ENCODE assay signal across 9 cellular contexts in the genomic region with DNA sequence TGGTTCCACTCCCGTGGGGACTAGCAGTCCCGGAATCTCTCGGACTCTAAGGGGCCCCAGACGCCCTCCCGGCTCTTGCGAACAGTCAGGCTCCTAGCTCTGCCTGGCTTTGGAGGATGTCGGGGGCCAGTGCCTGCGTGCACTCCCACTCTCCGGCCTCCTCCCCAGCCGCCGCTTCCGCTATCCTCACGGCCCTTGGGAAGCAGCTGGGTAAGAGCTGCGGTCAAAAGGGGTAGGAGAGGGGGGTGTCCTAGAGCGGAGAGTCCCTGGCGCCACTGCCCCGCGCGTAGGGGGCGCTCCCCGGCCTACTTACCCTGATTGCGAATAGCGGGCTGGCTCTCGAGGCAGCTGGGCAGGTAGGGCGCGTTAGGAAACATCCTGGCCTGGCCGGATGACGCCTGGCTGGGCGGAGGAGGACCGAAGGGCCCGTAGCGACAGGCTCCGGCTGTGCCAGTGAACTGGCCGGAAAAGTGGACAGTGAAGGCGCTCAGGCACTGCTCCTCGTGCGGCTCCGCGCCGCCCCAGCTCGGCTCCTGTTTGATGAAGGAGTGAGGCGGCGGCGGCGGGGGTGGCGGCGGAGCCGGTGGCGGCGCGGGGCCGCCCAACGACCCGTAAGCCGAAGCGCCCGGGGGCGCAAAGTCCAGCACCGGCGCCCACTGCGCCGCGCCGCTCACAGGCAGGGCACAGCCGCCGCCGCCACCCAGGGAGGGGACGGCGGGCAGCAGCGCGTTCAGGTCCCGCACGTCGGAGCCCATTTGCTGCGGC. TPM values are rescaled to one million over a fixed set of nuclear protein-coding genes. Genes with fewer than 3 reads are reported as not detected.
DNase-seq lines count a peak whose midpoint lies in the region; FAIRE-seq and TF ChIP-seq lines count a peak whose summit lies in the region.
"Had no signal": no experiment of that assay in that cellular context is flagged by ENCODE, and none has a peak within 500 bp of the region (broad histone marks: within the 10 kb centered on the region; RNA-seq: fewer than 3 reads in every experiment).

No MANE protein-coding gene starts in this region.

- no peak overlapping the region for H3K27ac ChIP-seq in H1 (ENCODE audit: low read depth, low read length)
- no peak overlapping the region for H3K27ac ChIP-seq in OCI-LY7 (ENCODE audit: low read depth, low read length, poor library complexity, severe bottlenecking)

- H3K4me3 ChIP-seq in H1 (ENCODE audit: extremely low read depth in 1 of 4, insufficient read depth in 2 of 4, low read depth in 3 of 4, low read length in 4 of 4): peak overlapping the region in 3 of 4 experiments; percentile 21 to 54 (median 29); a peak in 3 of 8 replicates
- H3K4me3 ChIP-seq in OCI-LY7 (ENCODE audit: low read depth, low read length, poor library complexity, severe bottlenecking): no peak overlapping the region
- H3K4me3 ChIP-seq in lower leg skin (ENCODE audit: low read depth, poor library complexity, severe bottlenecking): no peak overlapping the region

- peaks cover 12 to 21% of the 10 kb centered on the region in 2 experiments for H4K20me1 ChIP-seq in H1 (replicated peaks in 1 of 2; ENCODE audit: control insufficient read depth in 1 of 2, insufficient read depth in 2 of 2, low read length in 2 of 2)
- H4K20me1 ChIP-seq in OCI-LY7 (ENCODE audit: insufficient read depth, low read length): no peaks in the 10 kb centered on the region

- H2AFZ ChIP-seq in H1 (ENCODE audit: low read length): no peak overlapping the region
- no peak overlapping the region for H2AFZ ChIP-seq in OCI-LY7 (ENCODE audit: low read length)

- no peak overlapping the region for H2BK12ac ChIP-seq in H1 (ENCODE audit: low read depth, low read length)

- H3K9me3 ChIP-seq in H1 (ENCODE audit: insufficient read depth in 2 of 2, low read depth in 1 of 2, low read length in 1 of 2) (no peaks in the 10 kb centered on the region), OCI-LY7 (ENCODE audit: low read length) (no peaks in the 10 kb centered on the region)

- H3K9ac ChIP-seq in H1 (replicated peaks in 1 of 4; ENCODE audit: extremely low read depth in 1 of 4, low read depth in 3 of 4, low read length in 3 of 4): no peak overlapping the region

- no peak overlapping the region for H2BK120ac ChIP-seq in H1 (replicated peaks; ENCODE audit: low read depth, low read length)

- 5% methylated on average over 49 of the region's 75 CpGs; no CpG with 5 or more reads in 1 of the 2 experiments for WGBS in H1 (ENCODE audit: extremely low coverage in 1 of 2, insufficient coverage in 1 of 2, insufficient read length in 1 of 2, insufficient replicate concordance in 2 of 2, low coverage in 1 of 2, low lambda C conversion rate in 2 of 2, missing lambda C conversion rate in 1 of 2), 2 experiments
- WGBS in lower leg skin, 2 donors: 1% methylated on average over 29 to 42 of the region's 75 CpGs

- CTCF ChIA-PET in H1 (lab: Charles Lee; ENCODE audit: partially characterized antibody): interaction anchor here (0.6 to 2.4 kb wide), 8 partner anchors 9 to 224 kb away, joined by 3 to 11 read pairs (median 4); no protein-coding TSS in a partner anchor
- CTCF ChIA-PET in OCI-LY7 (lab: Charles Lee; ENCODE audit: unreplicated experiment): no interaction called here

- peaks cover 96 to 100% (median 100%) of the 10 kb centered on the region in 4 experiments for H3K27me3 ChIP-seq in H1 (replicated peaks in 1 of 4; ENCODE audit: control insufficient read depth in 3 of 4, extremely low read depth in 1 of 4, insufficient read depth in 3 of 4, low read length in 3 of 4)

- POLR2A ChIA-PET in H1 (lab: Charles Lee; ENCODE audit: partially characterized antibody): no interaction called here
- POLR2A ChIA-PET in OCI-LY7 (lab: Charles Lee): no interaction called here

- peaks cover under 1 to 39% (median 18%) of the 10 kb centered on the region in 4 experiments for H3K4me1 ChIP-seq in H1 (replicated peaks in 1 of 4; ENCODE audit: control insufficient read depth in 3 of 4, insufficient read depth in 4 of 4, low read length in 3 of 4)
- no peaks in the 10 kb centered on the region for H3K4me1 ChIP-seq in OCI-LY7 (ENCODE audit: insufficient read depth, low read length, poor library complexity, severe bottlenecking)

- H2BK15ac ChIP-seq in H1 (ENCODE audit: low read length): no peak overlapping the region

- H3K4me2 ChIP-seq in H1 (ENCODE audit: insufficient read depth in 1 of 2, low read depth in 2 of 2, low read length in 2 of 2) (peak overlapping the region; percentile 81 to 86; a peak in 3 of 4 replicates), OCI-LY7 (ENCODE audit: low read length) (no peak overlapping the region)

- no peak overlapping the region for H3K27ac Mint-ChIP-seq in neural crest cell (ENCODE audit: unreplicated experiment)
- H3K27ac Mint-ChIP-seq: IgD-negative memory B cell had no signal

- H3K56ac ChIP-seq in H1 (replicated peaks; ENCODE audit: insufficient read length, low read depth, low read length): no peak overlapping the region

- no peak for FAIRE-seq in H1 (lab: Jason Lieb, UNC)

- H3K18ac ChIP-seq in H1 (ENCODE audit: extremely low read depth, low read length): no peak overlapping the region; the same call in 1 of the 2 replicates

- no peak overlapping the region for H2AK5ac ChIP-seq in H1 (ENCODE audit: low read depth, low read length)

- no peak overlapping the region for H4K5ac ChIP-seq in H1 (ENCODE audit: insufficient read length, low read depth, low read length)

- no peak overlapping the region for H3K14ac ChIP-seq in H1 (ENCODE audit: insufficient read length)

- H3K23ac ChIP-seq in H1 (ENCODE audit: insufficient read length): no peak overlapping the region

- no peaks in the 10 kb centered on the region for H3K79me2 ChIP-seq in H1 (ENCODE audit: control insufficient read depth in 1 of 2, insufficient read depth in 2 of 2, low read length in 2 of 2)
- H3K79me2 ChIP-seq in OCI-LY7 (ENCODE audit: insufficient read depth, low read depth, low read length): no peaks in the 10 kb centered on the region

- H3K36me3 ChIP-seq in H1 (ENCODE audit: control insufficient read depth in 2 of 4, insufficient read depth in 4 of 4, low read length in 3 of 4) (peaks cover 0 to 9% (median 0%) of the 10 kb centered on the region in 4 experiments; a peak in 1 of 8 replicates), OCI-LY7 (ENCODE audit: insufficient read depth, low read length) (no peaks in the 10 kb centered on the region)

- H3K79me1 ChIP-seq in H1 (ENCODE audit: low read depth, low read length): no peaks in the 10 kb centered on the region

- DNase-seq in DMS114 treated with DMSO at 0.1 percent for 48 hours (lab: John Stamatoyannopoulos, UW; ENCODE audit: unreplicated experiment) (peak; percentile 5), M059J (ENCODE audit: low read depth) (peak; percentile 52), H1 (ENCODE audit: low read depth in 1 of 2, low spot score in 2 of 2) (peak in 1 of 2 experiments; percentile 86), neural crest cell (ENCODE audit: low read depth, low spot score) (peak; percentile 14), OCI-LY7 (ENCODE audit: low spot score) (no peak), lower leg skin (ENCODE audit: low spot score in 2 of 2) (no peak), NCI-H1436 (lab: John Stamatoyannopoulos, UW) (no peak), LoVo (ENCODE audit: low spot score) (no peak)

- H3K4ac ChIP-seq in H1 (replicated peaks; ENCODE audit: insufficient read length, low read depth, low read length): no peak overlapping the region

- no peak for TF ChIP-seq POLR2A in H1 (IDR thresholded peaks at IDR 0.05; ENCODE audit: control extremely low read depth in 1 of 2, low read depth in 2 of 2, low read length in 2 of 2)
- TF ChIP-seq POLR2A in lower leg skin (IDR thresholded peaks at IDR 0.05): no peak

- no peak for TF ChIP-seq EP300 in H1 (IDR thresholded peaks at IDR 0.05; ENCODE audit: borderline replicate concordance in 1 of 2, low read depth in 2 of 2, low read length in 2 of 2)

- H3K23me2 ChIP-seq in H1 (ENCODE audit: low read depth, low read length): peaks cover 14% of the 10 kb centered on the region; the same call in 1 of the 2 replicates

- peak overlapping the region; percentile 44 for H3K4me3 Mint-ChIP-seq in neural crest cell

- no peak overlapping the region for H4K91ac ChIP-seq in H1 (replicated peaks; ENCODE audit: insufficient read length, low read length)

- H3K27me3 Mint-ChIP-seq in neural crest cell (ENCODE audit: low read depth): peaks cover 96% of the 10 kb centered on the region

- peak; percentile 33 to 35 (median 33) for TF ChIP-seq CTCF in H1 (IDR thresholded peaks at IDR 0.05; ENCODE audit: control extremely low read depth in 1 of 3, insufficient read depth in 1 of 3, low read depth in 1 of 3, low read length in 3 of 3)
- peak; percentile 28 for TF ChIP-seq CTCF in neural crest cell (conservative IDR thresholded peaks at IDR 0.05)
- no peak for TF ChIP-seq CTCF in OCI-LY7 (conservative IDR thresholded peaks at IDR 0.05; ENCODE audit: low read length)
- no peak for TF ChIP-seq CTCF in lower leg skin (IDR thresholded peaks at IDR 0.05)

- H3K4me1 Mint-ChIP-seq in neural crest cell: peaks cover 13% of the 10 kb centered on the region

- peak in 1 of 2 experiments; percentile 8; a peak in 1 of 4 replicates for TF ChIP-seq RAD21 in H1 (IDR thresholded peaks at IDR 0.05 in 1 of 2, conservative IDR thresholded peaks at IDR 0.05 in 1 of 2; ENCODE audit: low read depth in 2 of 2, low read length in 2 of 2)

- no peak overlapping the region for H2BK5ac ChIP-seq in H1 (ENCODE audit: low read depth, low read length)

- BruUV-seq in OCI-LY7 (replicated peaks; lab: Mats Ljungman, UMichigan): no TSS peak

- no peaks in the 10 kb centered on the region for H3K9me2 ChIP-seq in OCI-LY7 (ENCODE audit: insufficient read depth, low read length)

- H3K9me3 Mint-ChIP-seq in neural crest cell: no peaks in the 10 kb centered on the region

- peak overlapping the region; percentile 53; the same call in 1 of the 2 replicates for H4K8ac ChIP-seq in H1 (ENCODE audit: extremely low read depth, insufficient read depth, low read length)

- H3K36me3 Mint-ChIP-seq in neural crest cell (ENCODE audit: low read depth): no peaks in the 10 kb centered on the region
- H3K36me3 Mint-ChIP-seq: IgD-negative memory B cell had no signal

- intact Hi-C loops in OCI-LY7 (cut with micrococcal nuclease; ENCODE audit: unreplicated experiment): no loop called here
- intact Hi-C loops in lower leg skin (cut with DNase I; ENCODE audit: low total_unique reads): no loop called here

- H2BK20ac ChIP-seq in H1 (ENCODE audit: low read length): no peak overlapping the region

RNA-seq across cellular contexts. Expression of a gene that starts 0.8 kb away (rescaled TPM):
- total RNA-seq in M059J (2014; rRNA removed; shearing (Covaris generic)): 4.6 and 5.9 TPM in 2 replicates
- 0.17 and 0.21 TPM in 2 replicates for total RNA-seq in H1 (2021; fragmentation: NEBNext Ultra II Directional; extraction: Animal tissue kit (Norgen Biotek cat#: 25700))
- 0.05 TPM in 1 of 2 replicates, not detected in the other for polyA plus RNA-seq in H1 (2011; rRNA removed)
- polyA plus RNA-seq in H1 (2011; cell fraction: cytosol; rRNA removed): 0.09 TPM
- polyA plus RNA-seq in H1 (2011; cell fraction: nucleus; rRNA removed): 0.19 TPM
- polyA plus RNA-seq in H1 (2012, experiment 1 of 2): not detected in 4 replicates
- polyA plus RNA-seq in H1 (2012, experiment 2 of 2): 0.64 TPM
- 0.06 TPM for polyA plus RNA-seq in H1 (2013, experiment 1 of 2)
- 0.20 TPM for polyA plus RNA-seq in H1 (2013, experiment 2 of 2)
- polyA minus RNA-seq in H1 (2011; rRNA and poly(A)+ RNA removed): 0.07 TPM in 1 of 2 replicates, not detected in the other
- polyA minus RNA-seq in H1 (2011; cell fraction: cytosol; rRNA and poly(A)+ RNA removed): not detected
- polyA minus RNA-seq in H1 (2011; cell fraction: nucleus; rRNA and poly(A)+ RNA removed): not detected
- total RNA-seq in neural crest cell: not detected in 2 replicates
- not detected in 2 replicates for total RNA-seq in OCI-LY7 (2014; rRNA removed; shearing (Covaris generic))
- total RNA-seq in OCI-LY7 (2022): not detected in 2 replicates
- not detected for total RNA-seq in lower leg skin
- polyA plus RNA-seq: IgD-negative memory B cell had no signal

Comparison
In these comparisons a context has a peak if more than half of its experiments do, and no peak if none do; other contexts are left out.
1. DNase-seq: peak in DMS114 treated with DMSO at 0.1 percent for 48 hours (single experiment), M059J (single experiment) and neural crest cell (single experiment); none in OCI-LY7 (single experiment), lower leg skin (0 of 2), NCI-H1436 (single experiment) and LoVo (single experiment).
2. H3K4me3 ChIP-seq: peak in H1 (3 of 4); none in OCI-LY7 (single experiment) and lower leg skin (single experiment).
3. CTCF ChIP-seq: peak in H1 (3 of 3) and neural crest cell (single experiment); none in OCI-LY7 (single experiment) and lower leg skin (0 of 3).